Comparison of ENCODE assay signal across 20 cellular contexts in genomic region chr15:66741646-66742045, GRCh38. TPM values are rescaled to one million over a fixed set of nuclear protein-coding genes. Genes with fewer than 3 reads are reported as not detected.
A peak's percentile ranks its signal among the peaks of the same experiment; 100 is the strongest.
DNase-seq lines count a peak whose midpoint lies in the region; ATAC-seq and TF ChIP-seq lines count a peak whose summit lies in the region.
"Had no signal": no experiment of that assay in that cellular context is flagged by ENCODE, and none has a peak within 500 bp of the region (broad histone marks: within the 10 kb centered on the region; RNA-seq: fewer than 3 reads in every experiment).

No MANE protein-coding gene starts in this region.

- peak overlapping the region; percentile 73 for H3K27ac Mint-ChIP-seq in mesothelial cell of epicardium
- H3K27ac Mint-ChIP-seq in activated T-cell treated with anti-CD3 and anti-CD28 coated beads, Interleukin-2, amount 50 U/mL, for 24 hours: no peak overlapping the region
- H3K27ac Mint-ChIP-seq: CD4-positive, CD25-positive, alpha-beta regulatory T cell had no signal

- H3K27me3 ChIP-seq in adipocyte (replicated peaks; ENCODE audit: control insufficient read depth, insufficient read depth, low read length): no peaks in the 10 kb centered on the region
- no peaks in the 10 kb centered on the region for H3K27me3 ChIP-seq in subcutaneous abdominal adipose tissue (ENCODE audit: control insufficient read depth in 5 of 5, insufficient read depth in 4 of 5, low read length in 5 of 5)

- H3K36me3 ChIP-seq in HEK293 (ENCODE audit: control insufficient read depth in 2 of 2, insufficient read depth in 1 of 2, low read length in 2 of 2): peaks cover 0 to 76% of the 10 kb centered on the region in 2 experiments; a peak in 2 of 3 replicates
- H3K36me3 ChIP-seq in adipocyte (ENCODE audit: control insufficient read depth, insufficient read depth, low read length, severe bottlenecking): peaks cover 40% of the 10 kb centered on the region
- peaks cover 0 to 6% (median 0%) of the 10 kb centered on the region in 5 donors for H3K36me3 ChIP-seq in subcutaneous abdominal adipose tissue (ENCODE audit: control insufficient read depth in 5 of 5, insufficient read depth in 5 of 5, low read length in 5 of 5)

- no peak for TF ChIP-seq CTCF in HEK293 (tag by site-specific recombination; IDR thresholded peaks at IDR 0.05)
- TF ChIP-seq CTCF in mesothelial cell of epicardium (IDR thresholded peaks at IDR 0.05; ENCODE audit: unreplicated experiment): no peak

- H3K4me1 ChIP-seq in HEK293 (ENCODE audit: control insufficient read depth, insufficient read depth, low read length) (peaks cover 12% of the 10 kb centered on the region), adipocyte (ENCODE audit: control insufficient read depth, insufficient read depth, low read length) (peaks cover 62% of the 10 kb centered on the region), subcutaneous abdominal adipose tissue (ENCODE audit: control insufficient read depth in 5 of 5, insufficient read depth in 5 of 5, low read length in 5 of 5) (peaks cover 27 to 81% (median 68%) of the 10 kb centered on the region in 5 donors)

- H3K27me3 Mint-ChIP-seq in mesothelial cell of epicardium (ENCODE audit: low read depth): no peaks in the 10 kb centered on the region
- H3K27me3 Mint-ChIP-seq in activated T-cell treated with anti-CD3 and anti-CD28 coated beads, Interleukin-2, amount 50 U/mL, for 24 hours: no peaks in the 10 kb centered on the region
- H3K27me3 Mint-ChIP-seq: CD4-positive, CD25-positive, alpha-beta regulatory T cell had no signal

- H3K9me3 ChIP-seq in HEK293 (ENCODE audit: control insufficient read depth, insufficient read depth, low read depth, low read length): no peaks in the 10 kb centered on the region
- H3K9me3 ChIP-seq in adipocyte (ENCODE audit: control insufficient read depth, low read length): no peaks in the 10 kb centered on the region
- H3K9me3 ChIP-seq in subcutaneous abdominal adipose tissue (ENCODE audit: control insufficient read depth in 5 of 5, low read length in 5 of 5): no peaks in the 10 kb centered on the region

- H3K4me1 Mint-ChIP-seq in mesothelial cell of epicardium: peaks cover 64% of the 10 kb centered on the region
- H3K4me1 Mint-ChIP-seq in activated T-cell treated with anti-CD3 and anti-CD28 coated beads, Interleukin-2, amount 50 U/mL, for 24 hours (ENCODE audit: low read depth): no peaks in the 10 kb centered on the region

- H3K4me3 ChIP-seq in HEK293 (ENCODE audit: low read depth, low read length) (no peak overlapping the region), adipocyte (ENCODE audit: low read length) (no peak overlapping the region), subcutaneous abdominal adipose tissue (ENCODE audit: low read depth in 1 of 5, low read length in 5 of 5) (no peak overlapping the region)

- CTCF ChIA-PET in HEK293 (lab: Yijun Ruan, JAX): interaction anchor here (1.1 kb wide), 1 partner anchor 96 kb away, joined by 3 read pairs; no protein-coding TSS in a partner anchor

- H3K9me3 Mint-ChIP-seq in mesothelial cell of epicardium: no peaks in the 10 kb centered on the region
- no peaks in the 10 kb centered on the region for H3K9me3 Mint-ChIP-seq in activated T-cell treated with anti-CD3 and anti-CD28 coated beads, Interleukin-2, amount 50 U/mL, for 24 hours
- H3K9me3 Mint-ChIP-seq: CD4-positive, CD25-positive, alpha-beta regulatory T cell had no signal

- H3K27ac ChIP-seq in HEK293 (ENCODE audit: extremely low read depth, low read depth, low read length) (no peak overlapping the region), subcutaneous abdominal adipose tissue (ENCODE audit: low read depth, low read length) (peak overlapping the region; percentile 76)
- H3K27ac ChIP-seq: RWPE1 had no signal

- peaks cover 4% of the 10 kb centered on the region for H3K36me3 Mint-ChIP-seq in mesothelial cell of epicardium
- no peaks in the 10 kb centered on the region for H3K36me3 Mint-ChIP-seq in activated T-cell treated with anti-CD3 and anti-CD28 coated beads, Interleukin-2, amount 50 U/mL, for 24 hours (ENCODE audit: low read depth)
- H3K36me3 Mint-ChIP-seq: CD4-positive, CD25-positive, alpha-beta regulatory T cell had no signal

- H3K9ac ChIP-seq in adipocyte (ENCODE audit: low read length) (peak overlapping the region; percentile 74), subcutaneous abdominal adipose tissue (ENCODE audit: low read length in 5 of 5) (no peak overlapping the region)

- no peak overlapping the region for H3K4me3 Mint-ChIP-seq in mesothelial cell of epicardium
- no peak overlapping the region for H3K4me3 Mint-ChIP-seq in activated T-cell treated with anti-CD3 and anti-CD28 coated beads, Interleukin-2, amount 50 U/mL, for 24 hours
- H3K4me3 Mint-ChIP-seq: CD4-positive, CD25-positive, alpha-beta regulatory T cell had no signal

- ATAC-seq in GM19324 (IDR thresholded peaks at IDR 0.05; ENCODE audit: low FRiP score, unreplicated experiment): no peak

- POLR2A ChIA-PET in HEK293 (lab: Yijun Ruan, JAX): no interaction called here

- DNase-seq in adipocyte (ENCODE audit: low read depth): no peak
- DNase-seq in mesothelial cell of epicardium (ENCODE audit: low spot score in 2 of 2, unreplicated experiment in 2 of 2): no peak
- no peak for DNase-seq in stimulated activated CD4-positive, alpha-beta T cell treated with anti-CD3 and anti-CD28 coated beads, Interleukin-1b, Interleukin-23, amount 100 ng/mL, for 48 hours
- DNase-seq in activated T-cell treated with anti-CD3 and anti-CD28 coated beads, Interleukin-2, amount 50 U/mL, for 24 hours: no peak
- DNase-seq: AML-193; CD4-positive, CD25-positive, alpha-beta regulatory T cell; COR-L47; DMS 273 treated with DMSO at 0.1 percent for 48 hours; DND-41; HCEC 1CT; IMR-90; NCI-H1417; NCI-H187; NCI-H2227 treated with DMSO at 0.1 percent for 48 hours; NCI-H510A treated with DMSO at 0.1 percent for 48 hours; NCI-H82 had no signal

TF ChIP-seq in HEK293, 187 proteins besides CTCF, POLR2A, EP300 and RAD21:
- TF ChIP-seq SALL2 (tag by site-specific recombination; IDR thresholded peaks at IDR 0.05; ENCODE audit: borderline replicate concordance) (no peak), ZNF341 (tag by site-specific recombination; IDR thresholded peaks at IDR 0.05; ENCODE audit: low read depth) (0 out of 2 replicates have a peak, but pooled peaks have one; percentile 23)

RNA-seq across cellular contexts. Expression of gene SMAD6, which starts 39.6 kb away (rescaled TPM):
- total RNA-seq in mesothelial cell of epicardium: 164 to 176 TPM (median 176 TPM) in 3 replicates
